25 cellular contexts compared by ENCODE assay signal in genomic region chr5:15203376-15203775, GRCh38.
DNase-seq lines count a peak whose midpoint lies in the region; ATAC-seq and TF ChIP-seq lines count a peak whose summit lies in the region.
"Had no signal": no experiment of that assay in that cellular context is flagged by ENCODE, and none has a peak within 500 bp of the region (broad histone marks: within the 10 kb centered on the region; RNA-seq: fewer than 3 reads in every experiment).

No MANE protein-coding gene starts in this region.

- H3K4me3 ChIP-seq in epithelial cell of esophagus (ENCODE audit: low read length), result no peak overlapping the region
- H3K4me3 ChIP-seq in osteoblast (ENCODE audit: insufficient read depth, low read length), result no peak overlapping the region
- H3K4me3 ChIP-seq in left lung, result no peak overlapping the region
- H3K4me3 ChIP-seq: coronary artery, esophagus muscularis mucosa, sigmoid colon, tibial nerve had no signal

- H3K27me3 Mint-ChIP-seq in glutamatergic neuron (ENCODE audit: unreplicated experiment), result no peaks in the 10 kb centered on the region
- H3K27me3 Mint-ChIP-seq: activated CD8-positive, alpha-beta T cell treated with anti-CD3 and anti-CD28 coated beads for 36 hours; CD4-positive, alpha-beta T cell; IgD-negative memory B cell; stimulated activated naive CD8-positive, alpha-beta T cell treated with anti-CD3 and anti-CD28 coated beads, Interleukin-15, amount 100 ng/mL, for 72 hours had no signal

- no peaks in the 10 kb centered on the region for H3K27me3 ChIP-seq in osteoblast (ENCODE audit: insufficient read depth, low read length)
- no peaks in the 10 kb centered on the region for H3K27me3 ChIP-seq in left lung
- H3K27me3 ChIP-seq: esophagus muscularis mucosa, sigmoid colon, tibial nerve had no signal

- no peaks in the 10 kb centered on the region for H4K20me1 ChIP-seq in osteoblast (ENCODE audit: insufficient read depth, low read length)

- no peak overlapping the region for H3K27ac Mint-ChIP-seq in glutamatergic neuron (ENCODE audit: unreplicated experiment)
- H3K27ac Mint-ChIP-seq: activated CD8-positive, alpha-beta T cell treated with anti-CD3 and anti-CD28 coated beads for 36 hours; CD4-positive, alpha-beta T cell; IgD-negative memory B cell; stimulated activated naive CD8-positive, alpha-beta T cell treated with anti-CD3 and anti-CD28 coated beads, Interleukin-15, amount 100 ng/mL, for 72 hours had no signal

- H3K27ac ChIP-seq in osteoblast (ENCODE audit: low read depth, low read length), result no peak overlapping the region
- no peak overlapping the region for H3K27ac ChIP-seq in left lung
- H3K27ac ChIP-seq: coronary artery, esophagus muscularis mucosa, HL-60, sigmoid colon, tibial nerve had no signal

- H3K36me3 ChIP-seq in osteoblast (ENCODE audit: insufficient read depth, low read length) (no peaks in the 10 kb centered on the region), left lung (no peaks in the 10 kb centered on the region)
- H3K36me3 ChIP-seq: esophagus muscularis mucosa, sigmoid colon, tibial nerve had no signal

- H3K4me2 ChIP-seq in osteoblast (ENCODE audit: insufficient read depth, low read length), result no peak overlapping the region

- intact Hi-C loops in left lung (cut with DNase I), result no loop called here

- H3K4me1 Mint-ChIP-seq in glutamatergic neuron (ENCODE audit: low read depth, unreplicated experiment), result no peaks in the 10 kb centered on the region
- H3K4me1 Mint-ChIP-seq: IgD-negative memory B cell; stimulated activated naive CD8-positive, alpha-beta T cell treated with anti-CD3 and anti-CD28 coated beads, Interleukin-15, amount 100 ng/mL, for 72 hours had no signal

- H3K4me1 ChIP-seq in osteoblast (ENCODE audit: insufficient read depth, low read length) (no peaks in the 10 kb centered on the region), left lung (no peaks in the 10 kb centered on the region)
- H3K4me1 ChIP-seq: esophagus muscularis mucosa, tibial nerve had no signal

- no peaks in the 10 kb centered on the region for H3K36me3 Mint-ChIP-seq in glutamatergic neuron (ENCODE audit: unreplicated experiment)
- H3K36me3 Mint-ChIP-seq: IgD-negative memory B cell had no signal

- H3K9me3 Mint-ChIP-seq in glutamatergic neuron (ENCODE audit: unreplicated experiment), result no peaks in the 10 kb centered on the region

- no peak overlapping the region for H3K4me3 Mint-ChIP-seq in glutamatergic neuron (ENCODE audit: unreplicated experiment)
- H3K4me3 Mint-ChIP-seq: activated CD8-positive, alpha-beta T cell treated with anti-CD3 and anti-CD28 coated beads for 36 hours; CD4-positive, alpha-beta T cell; stimulated activated naive CD8-positive, alpha-beta T cell treated with anti-CD3 and anti-CD28 coated beads, Interleukin-15, amount 100 ng/mL, for 72 hours had no signal

- no peak for TF ChIP-seq CTCF in epithelial cell of esophagus (IDR thresholded peaks at IDR 0.05; ENCODE audit: insufficient read depth, low read depth, low read length, missing control alignments)
- TF ChIP-seq CTCF in osteoblast (IDR thresholded peaks at IDR 0.05; ENCODE audit: extremely low read depth, low read depth, low read length), result no peak
- no peak for TF ChIP-seq CTCF in left lung (IDR thresholded peaks at IDR 0.05)
- TF ChIP-seq CTCF in glutamatergic neuron (IDR thresholded peaks at IDR 0.05; ENCODE audit: partially characterized antibody, unreplicated experiment), result no peak

- no peak overlapping the region for H2AFZ ChIP-seq in osteoblast (ENCODE audit: low read length)

- no peaks in the 10 kb centered on the region for H3K79me2 ChIP-seq in osteoblast (ENCODE audit: insufficient read depth, low read length)

- DNase-seq in EH (ENCODE audit: low read depth) (peak; percentile 55), HS-5 (ENCODE audit: low read depth) (peak; percentile 67), epithelial cell of esophagus (ENCODE audit: low read depth) (peak; percentile 15), osteoblast (ENCODE audit: insufficient read length, low spot score, missing footprints) (peak; percentile 6), left lung (no peak), glutamatergic neuron (no peak), HK-2 (ENCODE audit: unreplicated experiment) (no peak)
- DNase-seq: activated CD4-positive, alpha-beta T cell treated with anti-CD3 and anti-CD28 coated beads for 1 hour; activated CD8-positive, alpha-beta T cell treated with anti-CD3 and anti-CD28 coated beads for 36 hours; activated gamma-delta T cell; CD4-positive, alpha-beta T cell; kidney glomerular epithelial cell; NCI-H1105 treated with DMSO at 0.1 percent for 48 hours; NCI-H2081 treated with DMSO at 0.1 percent for 48 hours; NCI-H446 treated with DMSO at 0.1 percent for 48 hours; SIG-M5; sigmoid colon; stimulated activated naive CD8-positive, alpha-beta T cell treated with anti-CD3 and anti-CD28 coated beads, Interleukin-15, amount 100 ng/mL, for 72 hours; T-helper 1 cell had no signal

- ATAC-seq in GM21786 (IDR thresholded peaks at IDR 0.05; ENCODE audit: unreplicated experiment) (no peak), left lung (no peak)
- ATAC-seq: activated CD8-positive, alpha-beta T cell treated with anti-CD3 and anti-CD28 coated beads for 36 hours; stimulated activated naive CD8-positive, alpha-beta T cell treated with anti-CD3 and anti-CD28 coated beads, Interleukin-15, amount 100 ng/mL, for 72 hours had no signal

- H3K9me3 ChIP-seq in osteoblast (ENCODE audit: low read depth, low read length), result no peaks in the 10 kb centered on the region
- no peaks in the 10 kb centered on the region for H3K9me3 ChIP-seq in left lung
- H3K9me3 ChIP-seq: esophagus muscularis mucosa, sigmoid colon, tibial nerve had no signal

Comparison
In these comparisons a context has a peak if more than half of its experiments do, and no peak if none do; other contexts are left out.
1. DNase-seq: peak in EH (single experiment), HS-5 (single experiment), epithelial cell of esophagus (single experiment) and osteoblast (single experiment); none in left lung (0 of 2), glutamatergic neuron (single experiment) and HK-2 (single experiment).